22 cellular contexts compared by ENCODE assay signal in genomic region chr16:15690296-15690695, GRCh38. TPM values are rescaled to one million over a fixed set of nuclear protein-coding genes. Genes with fewer than 3 reads are reported as not detected.
DNase-seq lines count a peak whose midpoint lies in the region; ATAC-seq and TF ChIP-seq lines count a peak whose summit lies in the region.
"Had no signal": no experiment of that assay in that cellular context is flagged by ENCODE, and none has a peak within 500 bp of the region (broad histone marks: within the 10 kb centered on the region; RNA-seq: fewer than 3 reads in every experiment).

No MANE protein-coding gene starts in this region.

- H3K27me3 Mint-ChIP-seq in activated naive CD4-positive, alpha-beta T cell treated with anti-CD3 and anti-CD28 coated beads, Interleukin-2, amount 10 ng/mL, durations not matched to agents 7 days and 5 days = no peaks in the 10 kb centered on the region
- no peaks in the 10 kb centered on the region for H3K27me3 Mint-ChIP-seq in activated CD8-positive, alpha-beta T cell treated with anti-CD3 and anti-CD28 coated beads for 36 hours
- H3K27me3 Mint-ChIP-seq: activated naive CD8-positive, alpha-beta T cell treated with anti-CD3 and anti-CD28 coated beads, Interleukin-2, amount 10 ng/mL, durations not matched to agents 7 days and 5 days; dendritic cell treated with granulocyte-macrophage colony-stimulating factor and Interleukin-4, amounts not matched to agents 40 ng/mL and 50 ng/mL, for 4 days had no signal

- no peaks in the 10 kb centered on the region for H3K9me3 Mint-ChIP-seq in activated naive CD4-positive, alpha-beta T cell treated with anti-CD3 and anti-CD28 coated beads, Interleukin-2, amount 50 U/mL, for 72 hours
- H3K9me3 Mint-ChIP-seq in activated naive CD4-positive, alpha-beta T cell treated with anti-CD3 and anti-CD28 coated beads, Interleukin-2, amount 10 ng/mL, durations not matched to agents 7 days and 5 days = no peaks in the 10 kb centered on the region
- H3K9me3 Mint-ChIP-seq in activated CD8-positive, alpha-beta T cell treated with anti-CD3 and anti-CD28 coated beads for 36 hours = no peaks in the 10 kb centered on the region
- H3K9me3 Mint-ChIP-seq: activated naive CD8-positive, alpha-beta T cell treated with anti-CD3 and anti-CD28 coated beads, Interleukin-2, amount 10 ng/mL, durations not matched to agents 7 days and 5 days; dendritic cell treated with granulocyte-macrophage colony-stimulating factor and Interleukin-4, amounts not matched to agents 40 ng/mL and 50 ng/mL, for 4 days; T-helper 2 cell treated with Interferon-gamma antibody and Interleukin-4, amounts not matched to agents 5 μg/mL and 100 μg/mL, for 36 hours had no signal

- ATAC-seq in activated naive CD4-positive, alpha-beta T cell treated with anti-CD3 and anti-CD28 coated beads, Interleukin-2, amount 50 U/mL, for 72 hours = no peak
- no peak for ATAC-seq in activated CD8-positive, alpha-beta T cell treated with anti-CD3 and anti-CD28 coated beads for 36 hours
- ATAC-seq: sciatic nerve had no signal

- H3K27ac Mint-ChIP-seq in activated naive CD4-positive, alpha-beta T cell treated with anti-CD3 and anti-CD28 coated beads, Interleukin-2, amount 50 U/mL, for 72 hours = peak overlapping the region; percentile 57 to 77
- H3K27ac Mint-ChIP-seq in activated naive CD4-positive, alpha-beta T cell treated with anti-CD3 and anti-CD28 coated beads, Interleukin-2, amount 10 ng/mL, durations not matched to agents 7 days and 5 days = no peak overlapping the region
- no peak overlapping the region for H3K27ac Mint-ChIP-seq in activated CD8-positive, alpha-beta T cell treated with anti-CD3 and anti-CD28 coated beads for 36 hours
- H3K27ac Mint-ChIP-seq: activated naive CD8-positive, alpha-beta T cell treated with anti-CD3 and anti-CD28 coated beads, Interleukin-2, amount 10 ng/mL, durations not matched to agents 7 days and 5 days; dendritic cell treated with granulocyte-macrophage colony-stimulating factor and Interleukin-4, amounts not matched to agents 40 ng/mL and 50 ng/mL, for 4 days; T-helper 2 cell treated with Interferon-gamma antibody and Interleukin-4, amounts not matched to agents 5 μg/mL and 100 μg/mL, for 36 hours had no signal

- TF ChIP-seq CTCF in fibroblast of mammary gland (conservative IDR thresholded peaks at IDR 0.05; ENCODE audit: control insufficient read depth, insufficient read depth, low read depth, low read length) (no peak), tibial artery (IDR thresholded peaks at IDR 0.05) (no peak), tibial nerve (IDR thresholded peaks at IDR 0.05) (no peak)
- no peak for TF ChIP-seq CTCF in activated CD8-positive, alpha-beta T cell treated with anti-CD3 and anti-CD28 coated beads for 36 hours (IDR thresholded peaks at IDR 0.05)

- intact Hi-C loops in tibial artery (cut with DNase I; ENCODE audit: low total_unique reads) = no loop called here
- intact Hi-C loops in activated CD8-positive, alpha-beta T cell treated with anti-CD3 and anti-CD28 coated beads for 36 hours (cut with micrococcal nuclease) = no loop called here

- H3K9me3 ChIP-seq in tibial artery = no peaks in the 10 kb centered on the region
- H3K9me3 ChIP-seq in tibial nerve = no peaks in the 10 kb centered on the region
- H3K9me3 ChIP-seq: BLaER1 treated with 17β-estradiol and CSF1 and Interleukin-3, amounts not matched to agents 10 nM and 100 nM; Caco-2 had no signal

- H3K36me3 ChIP-seq in tibial artery (peaks cover 32 to 75% (median 73%) of the 10 kb centered on the region in 3 donors), tibial nerve (peaks cover 0 to 93% (median 28%) of the 10 kb centered on the region in 3 donors)

- CTCF ChIA-PET in activated naive CD4-positive, alpha-beta T cell treated with anti-CD3 and anti-CD28 coated beads, Interleukin-2, amount 10 ng/mL, durations not matched to agents 7 days and 5 days (lab: Charles Lee) = no interaction called here
- CTCF ChIA-PET in activated CD8-positive, alpha-beta T cell treated with anti-CD3 and anti-CD28 coated beads for 36 hours (lab: Charles Lee) = interaction anchor here (1.2 kb wide), 1 partner anchor 8 kb away, joined by 5 read pairs; no protein-coding TSS in a partner anchor

- H3K4me3 Mint-ChIP-seq in activated naive CD4-positive, alpha-beta T cell treated with anti-CD3 and anti-CD28 coated beads, Interleukin-2, amount 10 ng/mL, durations not matched to agents 7 days and 5 days = no peak overlapping the region
- no peak overlapping the region for H3K4me3 Mint-ChIP-seq in activated CD8-positive, alpha-beta T cell treated with anti-CD3 and anti-CD28 coated beads for 36 hours
- H3K4me3 Mint-ChIP-seq: activated naive CD8-positive, alpha-beta T cell treated with anti-CD3 and anti-CD28 coated beads, Interleukin-2, amount 10 ng/mL, durations not matched to agents 7 days and 5 days; dendritic cell treated with granulocyte-macrophage colony-stimulating factor and Interleukin-4, amounts not matched to agents 40 ng/mL and 50 ng/mL, for 4 days; T-helper 2 cell treated with Interferon-gamma antibody and Interleukin-4, amounts not matched to agents 5 μg/mL and 100 μg/mL, for 36 hours had no signal

- H3K27ac ChIP-seq in tibial artery = peak overlapping the region; percentile 29 to 59
- no peak overlapping the region for H3K27ac ChIP-seq in tibial nerve
- H3K27ac ChIP-seq: BLaER1 treated with 17β-estradiol and CSF1 and Interleukin-3, amounts not matched to agents 10 nM and 100 nM had no signal

- DNase-seq in activated naive CD4-positive, alpha-beta T cell treated with anti-CD3 and anti-CD28 coated beads, Interleukin-2, amount 50 U/mL, for 72 hours (ENCODE audit: low spot score in 2 of 2) = no peak
- no peak for DNase-seq in activated naive CD4-positive, alpha-beta T cell treated with anti-CD3 and anti-CD28 coated beads, Interleukin-2, amount 10 ng/mL, durations not matched to agents 7 days and 5 days
- DNase-seq in amniotic epithelial cell (ENCODE audit: low read depth) (peak; percentile 17), fibroblast of mammary gland (ENCODE audit: low read depth) (peak; percentile 37), tibial artery (no peak), NOMO-1 treated with DMSO at 0.1 percent for 48 hours (lab: John Stamatoyannopoulos, UW; ENCODE audit: unreplicated experiment) (no peak), tibial nerve (ENCODE audit: low spot score in 2 of 2) (no peak)
- no peak for DNase-seq in activated CD8-positive, alpha-beta T cell treated with anti-CD3 and anti-CD28 coated beads for 36 hours
- DNase-seq: activated CD4-positive, alpha-beta T cell treated with anti-CD3 and anti-CD28 coated beads, Interleukin-2, amount 50 U/mL, for 1 hour; activated CD8-positive, alpha-beta memory T cell treated with anti-CD3 and anti-CD28 coated beads, Interleukin-2, amount 50 U/mL, for 48 hours; activated naive CD8-positive, alpha-beta T cell treated with anti-CD3 and anti-CD28 coated beads, Interleukin-2, amount 10 ng/mL, durations not matched to agents 7 days and 5 days; Caco-2; Kasumi-1; kidney glomerular epithelial cell; NCI-H1092 treated with DMSO at 0.1 percent for 48 hours; NCI-H2029 treated with DMSO at 0.1 percent for 48 hours; NCI-H226; stimulated activated CD4-positive, alpha-beta T cell treated with anti-CD3 and anti-CD28 coated beads, Interleukin-15, amount 100 ng/mL, for 24 hours had no signal

- no peak for TF ChIP-seq POLR2A in tibial nerve (IDR thresholded peaks at IDR 0.05)

- WGBS in tibial nerve, 2 donors = 80 to 93% methylated on average over 3 of the region's 3 CpGs

- H3K4me3 ChIP-seq in fibroblast of mammary gland (ENCODE audit: control insufficient read depth, low read depth, low read length) = no peak overlapping the region
- no peak overlapping the region for H3K4me3 ChIP-seq in tibial artery
- H3K4me3 ChIP-seq in tibial nerve = no peak overlapping the region
- H3K4me3 ChIP-seq: BLaER1 treated with 17β-estradiol and CSF1 and Interleukin-3, amounts not matched to agents 10 nM and 100 nM had no signal

- H3K27me3 ChIP-seq in tibial artery (no peaks in the 10 kb centered on the region), tibial nerve (no peaks in the 10 kb centered on the region)
- H3K27me3 ChIP-seq: BLaER1 treated with 17β-estradiol and CSF1 and Interleukin-3, amounts not matched to agents 10 nM and 100 nM had no signal

- no peaks in the 10 kb centered on the region for H3K4me1 Mint-ChIP-seq in activated naive CD4-positive, alpha-beta T cell treated with anti-CD3 and anti-CD28 coated beads, Interleukin-2, amount 10 ng/mL, durations not matched to agents 7 days and 5 days
- H3K4me1 Mint-ChIP-seq in activated CD8-positive, alpha-beta T cell treated with anti-CD3 and anti-CD28 coated beads for 36 hours (ENCODE audit: low read depth) = no peaks in the 10 kb centered on the region
- H3K4me1 Mint-ChIP-seq: activated naive CD8-positive, alpha-beta T cell treated with anti-CD3 and anti-CD28 coated beads, Interleukin-2, amount 10 ng/mL, durations not matched to agents 7 days and 5 days had no signal

- no peak for TF ChIP-seq EP300 in tibial nerve (IDR thresholded peaks at IDR 0.05)

- H3K4me1 ChIP-seq in tibial artery (peaks cover 0 to 22% (median 2%) of the 10 kb centered on the region in 4 donors), tibial nerve (no peaks in the 10 kb centered on the region)
- H3K4me1 ChIP-seq: BLaER1 treated with 17β-estradiol and CSF1 and Interleukin-3, amounts not matched to agents 10 nM and 100 nM; Caco-2 had no signal

- POLR2A ChIA-PET in activated CD8-positive, alpha-beta T cell treated with anti-CD3 and anti-CD28 coated beads for 36 hours (lab: Charles Lee) = no interaction called here

- H3K36me3 Mint-ChIP-seq in activated naive CD4-positive, alpha-beta T cell treated with anti-CD3 and anti-CD28 coated beads, Interleukin-2, amount 50 U/mL, for 72 hours = peaks cover 2 to 23% of the 10 kb centered on the region in 2 donors
- peaks cover 70% of the 10 kb centered on the region for H3K36me3 Mint-ChIP-seq in activated naive CD4-positive, alpha-beta T cell treated with anti-CD3 and anti-CD28 coated beads, Interleukin-2, amount 10 ng/mL, durations not matched to agents 7 days and 5 days
- H3K36me3 Mint-ChIP-seq in activated CD8-positive, alpha-beta T cell treated with anti-CD3 and anti-CD28 coated beads for 36 hours (ENCODE audit: low read depth) = peaks cover 52% of the 10 kb centered on the region

RNA-seq across cellular contexts. Expression of gene NDE1, which starts 40.3 kb away (rescaled TPM):
- total RNA-seq in activated naive CD4-positive, alpha-beta T cell treated with anti-CD3 and anti-CD28 coated beads, Interleukin-2, amount 50 U/mL, for 72 hours = 100 to 1,000 TPM; 114 to 196 TPM
- total RNA-seq in tibial nerve = 10 to 100 TPM; 22.9 to 73.5 (median 38.8) TPM
- 100 to 1,000 TPM in 1 of 2 experiments, 10 to 100 TPM in 1; 97.6 to 103 TPM for total RNA-seq in activated CD8-positive, alpha-beta T cell treated with anti-CD3 and anti-CD28 coated beads for 36 hours

RNA-seq across cellular contexts. Expression of gene MARF1, which starts 47.3 kb away (rescaled TPM):
- 100 to 1,000 TPM in 1 of 2 donors, 10 to 100 TPM in 1; 70.8 to 134 TPM for total RNA-seq in activated naive CD4-positive, alpha-beta T cell treated with anti-CD3 and anti-CD28 coated beads, Interleukin-2, amount 50 U/mL, for 72 hours
- total RNA-seq in tibial nerve = 10 to 100 TPM; 44.6 to 57.5 (median 54.4) TPM
- total RNA-seq in activated CD8-positive, alpha-beta T cell treated with anti-CD3 and anti-CD28 coated beads for 36 hours = 10 to 100 TPM; 55.7 to 56.0 TPM

Comparison
In these comparisons a context has a peak if more than half of its experiments do, and no peak if none do; other contexts are left out.
1. H3K27ac Mint-ChIP-seq: peak in activated naive CD4-positive, alpha-beta T cell treated with anti-CD3 and anti-CD28 coated beads, Interleukin-2, amount 50 U/mL, for 72 hours (2 of 2); none in activated naive CD4-positive, alpha-beta T cell treated with anti-CD3 and anti-CD28 coated beads, Interleukin-2, amount 10 ng/mL, durations not matched to agents 7 days and 5 days (single experiment) and activated CD8-positive, alpha-beta T cell treated with anti-CD3 and anti-CD28 coated beads for 36 hours (single experiment).
2. DNase-seq: peak in amniotic epithelial cell (single experiment) and fibroblast of mammary gland (single experiment); none in activated naive CD4-positive, alpha-beta T cell treated with anti-CD3 and anti-CD28 coated beads, Interleukin-2, amount 50 U/mL, for 72 hours (0 of 2), activated naive CD4-positive, alpha-beta T cell treated with anti-CD3 and anti-CD28 coated beads, Interleukin-2, amount 10 ng/mL, durations not matched to agents 7 days and 5 days (single experiment), tibial artery (0 of 2), NOMO-1 treated with DMSO at 0.1 percent for 48 hours (single experiment), tibial nerve (0 of 2) and activated CD8-positive, alpha-beta T cell treated with anti-CD3 and anti-CD28 coated beads for 36 hours (single experiment).
3. H3K27ac ChIP-seq: peak in tibial artery (2 of 2); none in tibial nerve (0 of 4).